2 cellular contexts compared by ENCODE assay signal in the genomic region with DNA sequence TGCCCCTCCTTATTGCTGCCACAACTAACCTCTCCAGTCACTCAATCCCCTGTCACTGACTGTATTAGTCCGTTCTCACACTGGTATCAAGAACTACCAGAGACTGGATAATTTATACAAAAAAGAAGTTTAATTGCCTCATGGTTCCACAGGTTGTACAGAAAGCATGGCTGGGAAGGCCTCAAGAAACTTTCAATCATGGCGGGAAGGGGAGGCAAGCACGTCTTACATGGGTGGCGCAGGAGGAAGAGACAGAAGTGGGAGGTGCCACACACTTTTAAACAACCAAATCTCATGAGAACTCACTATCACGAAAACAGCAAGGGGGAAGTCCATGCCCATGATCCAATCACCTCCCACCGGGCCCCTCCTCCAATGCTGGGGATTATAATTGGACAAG.
A peak's percentile ranks its signal among the peaks of the same experiment; 100 is the strongest.
TF ChIP-seq lines count a peak whose summit lies in the region.

No MANE protein-coding gene starts in this region.

TF ChIP-seq in GM23338, 12 proteins besides CTCF, POLR2A, EP300 and RAD21:
- TF ChIP-seq, protein P1, sequence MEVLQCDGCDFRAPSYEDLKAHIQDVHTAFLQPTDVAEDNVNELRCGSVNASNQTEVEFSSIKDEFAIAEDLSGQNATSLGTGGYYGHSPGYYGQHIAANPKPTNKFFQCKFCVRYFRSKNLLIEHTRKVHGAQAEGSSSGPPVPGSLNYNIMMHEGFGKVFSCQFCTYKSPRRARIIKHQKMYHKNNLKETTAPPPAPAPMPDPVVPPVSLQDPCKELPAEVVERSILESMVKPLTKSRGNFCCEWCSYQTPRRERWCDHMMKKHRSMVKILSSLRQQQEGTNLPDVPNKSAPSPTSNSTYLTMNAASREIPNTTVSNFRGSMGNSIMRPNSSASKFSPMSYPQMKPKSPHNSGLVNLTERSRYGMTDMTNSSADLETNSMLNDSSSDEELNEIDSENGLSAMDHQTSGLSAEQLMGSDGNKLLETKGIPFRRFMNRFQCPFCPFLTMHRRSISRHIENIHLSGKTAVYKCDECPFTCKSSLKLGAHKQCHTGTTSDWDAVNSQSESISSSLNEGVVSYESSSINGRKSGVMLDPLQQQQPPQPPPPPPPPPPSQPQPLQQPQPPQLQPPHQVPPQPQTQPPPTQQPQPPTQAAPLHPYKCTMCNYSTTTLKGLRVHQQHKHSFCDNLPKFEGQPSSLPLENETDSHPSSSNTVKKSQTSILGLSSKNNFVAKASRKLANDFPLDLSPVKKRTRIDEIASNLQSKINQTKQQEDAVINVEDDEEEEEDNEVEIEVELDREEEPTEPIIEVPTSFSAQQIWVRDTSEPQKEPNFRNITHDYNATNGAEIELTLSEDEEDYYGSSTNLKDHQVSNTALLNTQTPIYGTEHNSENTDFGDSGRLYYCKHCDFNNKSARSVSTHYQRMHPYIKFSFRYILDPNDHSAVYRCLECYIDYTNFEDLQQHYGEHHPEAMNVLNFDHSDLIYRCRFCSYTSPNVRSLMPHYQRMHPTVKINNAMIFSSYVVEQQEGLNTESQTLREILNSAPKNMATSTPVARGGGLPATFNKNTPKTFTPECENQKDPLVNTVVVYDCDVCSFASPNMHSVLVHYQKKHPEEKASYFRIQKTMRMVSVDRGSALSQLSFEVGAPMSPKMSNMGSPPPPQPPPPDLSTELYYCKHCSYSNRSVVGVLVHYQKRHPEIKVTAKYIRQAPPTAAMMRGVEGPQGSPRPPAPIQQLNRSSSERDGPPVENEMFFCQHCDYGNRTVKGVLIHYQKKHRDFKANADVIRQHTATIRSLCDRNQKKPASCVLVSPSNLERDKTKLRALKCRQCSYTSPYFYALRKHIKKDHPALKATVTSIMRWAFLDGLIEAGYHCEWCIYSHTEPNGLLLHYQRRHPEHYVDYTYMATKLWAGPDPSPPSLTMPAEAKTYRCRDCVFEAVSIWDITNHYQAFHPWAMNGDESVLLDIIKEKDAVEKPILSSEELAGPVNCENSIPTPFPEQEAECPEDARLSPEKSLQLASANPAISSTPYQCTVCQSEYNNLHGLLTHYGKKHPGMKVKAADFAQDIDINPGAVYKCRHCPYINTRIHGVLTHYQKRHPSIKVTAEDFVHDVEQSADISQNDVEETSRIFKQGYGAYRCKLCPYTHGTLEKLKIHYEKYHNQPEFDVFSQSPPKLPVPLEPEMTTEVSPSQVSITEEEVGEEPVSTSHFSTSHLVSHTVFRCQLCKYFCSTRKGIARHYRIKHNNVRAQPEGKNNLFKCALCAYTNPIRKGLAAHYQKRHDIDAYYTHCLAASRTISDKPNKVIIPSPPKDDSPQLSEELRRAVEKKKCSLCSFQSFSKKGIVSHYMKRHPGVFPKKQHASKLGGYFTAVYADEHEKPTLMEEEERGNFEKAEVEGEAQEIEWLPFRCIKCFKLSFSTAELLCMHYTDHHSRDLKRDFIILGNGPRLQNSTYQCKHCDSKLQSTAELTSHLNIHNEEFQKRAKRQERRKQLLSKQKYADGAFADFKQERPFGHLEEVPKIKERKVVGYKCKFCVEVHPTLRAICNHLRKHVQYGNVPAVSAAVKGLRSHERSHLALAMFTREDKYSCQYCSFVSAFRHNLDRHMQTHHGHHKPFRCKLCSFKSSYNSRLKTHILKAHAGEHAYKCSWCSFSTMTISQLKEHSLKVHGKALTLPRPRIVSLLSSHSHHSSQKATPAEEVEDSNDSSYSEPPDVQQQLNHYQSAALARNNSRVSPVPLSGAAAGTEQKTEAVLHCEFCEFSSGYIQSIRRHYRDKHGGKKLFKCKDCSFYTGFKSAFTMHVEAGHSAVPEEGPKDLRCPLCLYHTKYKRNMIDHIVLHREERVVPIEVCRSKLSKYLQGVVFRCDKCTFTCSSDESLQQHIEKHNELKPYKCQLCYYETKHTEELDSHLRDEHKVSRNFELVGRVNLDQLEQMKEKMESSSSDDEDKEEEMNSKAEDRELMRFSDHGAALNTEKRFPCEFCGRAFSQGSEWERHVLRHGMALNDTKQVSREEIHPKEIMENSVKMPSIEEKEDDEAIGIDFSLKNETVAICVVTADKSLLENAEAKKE (CRISPR knock-in tag; IDR thresholded peaks at IDR 0.05): no peak
- TF ChIP-seq EZH2 (IDR thresholded peaks at IDR 0.05; ENCODE audit: low read depth, unreplicated experiment) (no peak), POLR2AphosphoS5 (IDR thresholded peaks at IDR 0.05; ENCODE audit: low read depth) (no peak), ZNF114 (CRISPR knock-in tag; IDR thresholded peaks at IDR 0.05) (no peak), JUNB (IDR thresholded peaks at IDR 0.05; ENCODE audit: unreplicated experiment) (no peak), CREB1 (CRISPR knock-in tag; IDR thresholded peaks at IDR 0.05; ENCODE audit: low read depth) (no peak), ZNF331 (CRISPR knock-in tag; IDR thresholded peaks at IDR 0.05; ENCODE audit: low read depth) (no peak), EZH2phosphoT487 (IDR thresholded peaks at IDR 0.05; ENCODE audit: unreplicated experiment) (no peak)
- TF ChIP-seq, protein P2, sequence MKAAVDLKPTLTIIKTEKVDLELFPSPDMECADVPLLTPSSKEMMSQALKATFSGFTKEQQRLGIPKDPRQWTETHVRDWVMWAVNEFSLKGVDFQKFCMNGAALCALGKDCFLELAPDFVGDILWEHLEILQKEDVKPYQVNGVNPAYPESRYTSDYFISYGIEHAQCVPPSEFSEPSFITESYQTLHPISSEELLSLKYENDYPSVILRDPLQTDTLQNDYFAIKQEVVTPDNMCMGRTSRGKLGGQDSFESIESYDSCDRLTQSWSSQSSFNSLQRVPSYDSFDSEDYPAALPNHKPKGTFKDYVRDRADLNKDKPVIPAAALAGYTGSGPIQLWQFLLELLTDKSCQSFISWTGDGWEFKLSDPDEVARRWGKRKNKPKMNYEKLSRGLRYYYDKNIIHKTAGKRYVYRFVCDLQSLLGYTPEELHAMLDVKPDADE (IDR thresholded peaks at IDR 0.05): no peak
- TF ChIP-seq, protein P3, sequence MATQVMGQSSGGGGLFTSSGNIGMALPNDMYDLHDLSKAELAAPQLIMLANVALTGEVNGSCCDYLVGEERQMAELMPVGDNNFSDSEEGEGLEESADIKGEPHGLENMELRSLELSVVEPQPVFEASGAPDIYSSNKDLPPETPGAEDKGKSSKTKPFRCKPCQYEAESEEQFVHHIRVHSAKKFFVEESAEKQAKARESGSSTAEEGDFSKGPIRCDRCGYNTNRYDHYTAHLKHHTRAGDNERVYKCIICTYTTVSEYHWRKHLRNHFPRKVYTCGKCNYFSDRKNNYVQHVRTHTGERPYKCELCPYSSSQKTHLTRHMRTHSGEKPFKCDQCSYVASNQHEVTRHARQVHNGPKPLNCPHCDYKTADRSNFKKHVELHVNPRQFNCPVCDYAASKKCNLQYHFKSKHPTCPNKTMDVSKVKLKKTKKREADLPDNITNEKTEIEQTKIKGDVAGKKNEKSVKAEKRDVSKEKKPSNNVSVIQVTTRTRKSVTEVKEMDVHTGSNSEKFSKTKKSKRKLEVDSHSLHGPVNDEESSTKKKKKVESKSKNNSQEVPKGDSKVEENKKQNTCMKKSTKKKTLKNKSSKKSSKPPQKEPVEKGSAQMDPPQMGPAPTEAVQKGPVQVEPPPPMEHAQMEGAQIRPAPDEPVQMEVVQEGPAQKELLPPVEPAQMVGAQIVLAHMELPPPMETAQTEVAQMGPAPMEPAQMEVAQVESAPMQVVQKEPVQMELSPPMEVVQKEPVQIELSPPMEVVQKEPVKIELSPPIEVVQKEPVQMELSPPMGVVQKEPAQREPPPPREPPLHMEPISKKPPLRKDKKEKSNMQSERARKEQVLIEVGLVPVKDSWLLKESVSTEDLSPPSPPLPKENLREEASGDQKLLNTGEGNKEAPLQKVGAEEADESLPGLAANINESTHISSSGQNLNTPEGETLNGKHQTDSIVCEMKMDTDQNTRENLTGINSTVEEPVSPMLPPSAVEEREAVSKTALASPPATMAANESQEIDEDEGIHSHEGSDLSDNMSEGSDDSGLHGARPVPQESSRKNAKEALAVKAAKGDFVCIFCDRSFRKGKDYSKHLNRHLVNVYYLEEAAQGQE (IDR thresholded peaks at IDR 0.05; ENCODE audit: unreplicated experiment): no peak
TF ChIP-seq in GM23338: peak in this region for 0.

TF ChIP-seq in K562, 482 proteins besides CTCF, POLR2A, EP300 and RAD21 (continued from another document):
- TF ChIP-seq, protein P4, sequence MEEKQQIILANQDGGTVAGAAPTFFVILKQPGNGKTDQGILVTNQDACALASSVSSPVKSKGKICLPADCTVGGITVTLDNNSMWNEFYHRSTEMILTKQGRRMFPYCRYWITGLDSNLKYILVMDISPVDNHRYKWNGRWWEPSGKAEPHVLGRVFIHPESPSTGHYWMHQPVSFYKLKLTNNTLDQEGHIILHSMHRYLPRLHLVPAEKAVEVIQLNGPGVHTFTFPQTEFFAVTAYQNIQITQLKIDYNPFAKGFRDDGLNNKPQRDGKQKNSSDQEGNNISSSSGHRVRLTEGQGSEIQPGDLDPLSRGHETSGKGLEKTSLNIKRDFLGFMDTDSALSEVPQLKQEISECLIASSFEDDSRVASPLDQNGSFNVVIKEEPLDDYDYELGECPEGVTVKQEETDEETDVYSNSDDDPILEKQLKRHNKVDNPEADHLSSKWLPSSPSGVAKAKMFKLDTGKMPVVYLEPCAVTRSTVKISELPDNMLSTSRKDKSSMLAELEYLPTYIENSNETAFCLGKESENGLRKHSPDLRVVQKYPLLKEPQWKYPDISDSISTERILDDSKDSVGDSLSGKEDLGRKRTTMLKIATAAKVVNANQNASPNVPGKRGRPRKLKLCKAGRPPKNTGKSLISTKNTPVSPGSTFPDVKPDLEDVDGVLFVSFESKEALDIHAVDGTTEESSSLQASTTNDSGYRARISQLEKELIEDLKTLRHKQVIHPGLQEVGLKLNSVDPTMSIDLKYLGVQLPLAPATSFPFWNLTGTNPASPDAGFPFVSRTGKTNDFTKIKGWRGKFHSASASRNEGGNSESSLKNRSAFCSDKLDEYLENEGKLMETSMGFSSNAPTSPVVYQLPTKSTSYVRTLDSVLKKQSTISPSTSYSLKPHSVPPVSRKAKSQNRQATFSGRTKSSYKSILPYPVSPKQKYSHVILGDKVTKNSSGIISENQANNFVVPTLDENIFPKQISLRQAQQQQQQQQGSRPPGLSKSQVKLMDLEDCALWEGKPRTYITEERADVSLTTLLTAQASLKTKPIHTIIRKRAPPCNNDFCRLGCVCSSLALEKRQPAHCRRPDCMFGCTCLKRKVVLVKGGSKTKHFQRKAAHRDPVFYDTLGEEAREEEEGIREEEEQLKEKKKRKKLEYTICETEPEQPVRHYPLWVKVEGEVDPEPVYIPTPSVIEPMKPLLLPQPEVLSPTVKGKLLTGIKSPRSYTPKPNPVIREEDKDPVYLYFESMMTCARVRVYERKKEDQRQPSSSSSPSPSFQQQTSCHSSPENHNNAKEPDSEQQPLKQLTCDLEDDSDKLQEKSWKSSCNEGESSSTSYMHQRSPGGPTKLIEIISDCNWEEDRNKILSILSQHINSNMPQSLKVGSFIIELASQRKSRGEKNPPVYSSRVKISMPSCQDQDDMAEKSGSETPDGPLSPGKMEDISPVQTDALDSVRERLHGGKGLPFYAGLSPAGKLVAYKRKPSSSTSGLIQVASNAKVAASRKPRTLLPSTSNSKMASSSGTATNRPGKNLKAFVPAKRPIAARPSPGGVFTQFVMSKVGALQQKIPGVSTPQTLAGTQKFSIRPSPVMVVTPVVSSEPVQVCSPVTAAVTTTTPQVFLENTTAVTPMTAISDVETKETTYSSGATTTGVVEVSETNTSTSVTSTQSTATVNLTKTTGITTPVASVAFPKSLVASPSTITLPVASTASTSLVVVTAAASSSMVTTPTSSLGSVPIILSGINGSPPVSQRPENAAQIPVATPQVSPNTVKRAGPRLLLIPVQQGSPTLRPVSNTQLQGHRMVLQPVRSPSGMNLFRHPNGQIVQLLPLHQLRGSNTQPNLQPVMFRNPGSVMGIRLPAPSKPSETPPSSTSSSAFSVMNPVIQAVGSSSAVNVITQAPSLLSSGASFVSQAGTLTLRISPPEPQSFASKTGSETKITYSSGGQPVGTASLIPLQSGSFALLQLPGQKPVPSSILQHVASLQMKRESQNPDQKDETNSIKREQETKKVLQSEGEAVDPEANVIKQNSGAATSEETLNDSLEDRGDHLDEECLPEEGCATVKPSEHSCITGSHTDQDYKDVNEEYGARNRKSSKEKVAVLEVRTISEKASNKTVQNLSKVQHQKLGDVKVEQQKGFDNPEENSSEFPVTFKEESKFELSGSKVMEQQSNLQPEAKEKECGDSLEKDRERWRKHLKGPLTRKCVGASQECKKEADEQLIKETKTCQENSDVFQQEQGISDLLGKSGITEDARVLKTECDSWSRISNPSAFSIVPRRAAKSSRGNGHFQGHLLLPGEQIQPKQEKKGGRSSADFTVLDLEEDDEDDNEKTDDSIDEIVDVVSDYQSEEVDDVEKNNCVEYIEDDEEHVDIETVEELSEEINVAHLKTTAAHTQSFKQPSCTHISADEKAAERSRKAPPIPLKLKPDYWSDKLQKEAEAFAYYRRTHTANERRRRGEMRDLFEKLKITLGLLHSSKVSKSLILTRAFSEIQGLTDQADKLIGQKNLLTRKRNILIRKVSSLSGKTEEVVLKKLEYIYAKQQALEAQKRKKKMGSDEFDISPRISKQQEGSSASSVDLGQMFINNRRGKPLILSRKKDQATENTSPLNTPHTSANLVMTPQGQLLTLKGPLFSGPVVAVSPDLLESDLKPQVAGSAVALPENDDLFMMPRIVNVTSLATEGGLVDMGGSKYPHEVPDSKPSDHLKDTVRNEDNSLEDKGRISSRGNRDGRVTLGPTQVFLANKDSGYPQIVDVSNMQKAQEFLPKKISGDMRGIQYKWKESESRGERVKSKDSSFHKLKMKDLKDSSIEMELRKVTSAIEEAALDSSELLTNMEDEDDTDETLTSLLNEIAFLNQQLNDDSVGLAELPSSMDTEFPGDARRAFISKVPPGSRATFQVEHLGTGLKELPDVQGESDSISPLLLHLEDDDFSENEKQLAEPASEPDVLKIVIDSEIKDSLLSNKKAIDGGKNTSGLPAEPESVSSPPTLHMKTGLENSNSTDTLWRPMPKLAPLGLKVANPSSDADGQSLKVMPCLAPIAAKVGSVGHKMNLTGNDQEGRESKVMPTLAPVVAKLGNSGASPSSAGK (IDR thresholded peaks at IDR 0.05): peak; percentile 15; the same call in 1 of the 2 replicates
- TF ChIP-seq ZBED1 (IDR thresholded peaks at IDR 0.05) (no peak), HMG20B (CRISPR knock-in tag; IDR thresholded peaks at IDR 0.05) (no peak), CREB1 (IDR thresholded peaks at IDR 0.05) (no peak), CREB1 (CRISPR knock-in tag; IDR thresholded peaks at IDR 0.05) (no peak), XRCC5 (IDR thresholded peaks at IDR 0.05; ENCODE audit: low read depth, low read length) (no peak), ZSCAN29 (IDR thresholded peaks at IDR 0.05) (no peak), ZBTB8A (IDR thresholded peaks at IDR 0.05; ENCODE audit: partially characterized antibody) (no peak), ZNF785 (CRISPR knock-in tag; IDR thresholded peaks at IDR 0.05) (no peak), RFX7 (CRISPR knock-in tag; IDR thresholded peaks at IDR 0.05) (no peak)
- TF ChIP-seq, protein P5, sequence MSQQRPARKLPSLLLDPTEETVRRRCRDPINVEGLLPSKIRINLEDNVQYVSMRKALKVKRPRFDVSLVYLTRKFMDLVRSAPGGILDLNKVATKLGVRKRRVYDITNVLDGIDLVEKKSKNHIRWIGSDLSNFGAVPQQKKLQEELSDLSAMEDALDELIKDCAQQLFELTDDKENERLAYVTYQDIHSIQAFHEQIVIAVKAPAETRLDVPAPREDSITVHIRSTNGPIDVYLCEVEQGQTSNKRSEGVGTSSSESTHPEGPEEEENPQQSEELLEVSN (IDR thresholded peaks at IDR 0.05; ENCODE audit: borderline replicate concordance in 1 of 2, extremely low read depth in 1 of 2, insufficient read depth in 1 of 2, insufficient read length in 1 of 2, low read depth in 1 of 2, low read length in 1 of 2, poor library complexity in 1 of 2, severe bottlenecking in 1 of 2): peak in 1 of 2 experiments; percentile 51
